ENCODE assay signal across 8 cellular contexts in the genomic region with DNA sequence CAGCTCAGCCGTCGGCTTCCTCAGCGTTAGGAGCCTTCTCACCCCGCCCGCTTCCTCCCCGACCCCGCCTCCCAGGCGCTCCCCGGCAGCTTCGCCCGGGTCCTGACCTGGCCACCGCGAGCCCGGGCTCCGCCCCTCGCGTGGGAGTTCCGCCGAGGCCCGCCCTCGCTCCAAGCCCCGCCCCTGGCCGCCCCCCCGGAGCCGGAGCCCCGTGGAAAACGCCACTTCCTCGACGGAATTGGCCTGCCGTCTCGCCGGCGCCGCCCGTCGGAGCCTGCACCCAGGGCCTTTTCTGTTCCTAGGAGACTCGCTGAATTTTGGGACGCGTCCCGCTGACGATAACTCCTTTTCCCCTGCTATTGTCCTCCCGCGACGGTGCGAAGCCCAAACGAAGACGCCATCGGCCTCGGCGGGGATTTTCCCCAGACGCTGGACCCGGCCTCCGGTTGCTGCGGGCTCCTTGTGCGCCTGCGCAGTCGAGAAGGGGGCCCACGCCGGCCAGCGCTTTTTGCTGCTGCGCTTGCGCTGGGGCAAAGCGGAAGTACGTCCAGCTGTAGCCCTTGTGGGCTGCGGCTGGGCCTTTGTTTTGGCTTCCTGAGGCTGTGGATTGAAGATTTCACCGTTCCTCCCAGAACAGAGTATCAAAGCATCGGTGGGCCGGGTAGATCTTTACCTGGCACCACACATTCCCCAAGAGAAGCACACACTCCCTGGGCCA. TPM values are rescaled to one million over a fixed set of nuclear protein-coding genes. Genes with fewer than 3 reads are reported as not detected.
A peak's percentile ranks its signal among the peaks of the same experiment; 100 is the strongest.
DNase-seq lines count a peak whose midpoint lies in the region; ATAC-seq and TF ChIP-seq lines count a peak whose summit lies in the region.

No MANE protein-coding gene starts in this region.

- POLR2A ChIA-PET in T-cell (lab: Charles Lee) = interaction anchor here (0.5 to 2.8 kb wide), 4 partner anchors 10 to 1466 kb away, joined by 5 to 21 read pairs (median 9); partner anchors contain the start of genes PCNX3 (in 1 of the 2), RELA (in 1 of the 2) and SIPA1 (in 1 of the 2)

- H3K27me3 ChIP-seq in prostate gland (replicated peaks; ENCODE audit: insufficient read depth) = no peaks in the 10 kb centered on the region

- H3K27ac ChIP-seq in prostate gland = peak overlapping the region; percentile 96

- peaks cover 29% of the 10 kb centered on the region for H3K36me3 Mint-ChIP-seq in T-cell

- under 1% methylated on average over 56 of the region's 68 CpGs for WGBS in prostate gland

- H3K4me1 ChIP-seq in prostate gland (replicated peaks) = peaks cover 27% of the 10 kb centered on the region

- peaks cover 4 to 33% of the 10 kb centered on the region in 2 donors for H3K36me3 ChIP-seq in prostate gland

- peak; percentile 74 for ATAC-seq in HG02840 (IDR thresholded peaks at IDR 0.05; ENCODE audit: low FRiP score, unreplicated experiment)
- peak; percentile 79 to 89 (median 88) for ATAC-seq in T-cell (replicated peaks in 1 of 4)
- ATAC-seq in left cardiac atrium = peak; percentile 92 to 95

- peak; percentile 100 for DNase-seq in GM13976 (ENCODE audit: low spot score)
- peak; percentile 39 for DNase-seq in NCI-H1436 treated with DMSO at 0.1 percent for 48 hours (lab: John Stamatoyannopoulos, UW)
- peak; percentile 90 to 99 (median 94) for DNase-seq in T-cell
- peak; percentile 88 for DNase-seq in amniotic epithelial cell (ENCODE audit: low read depth)
- DNase-seq in left cardiac atrium = peak; percentile 95
- DNase-seq in prostate gland (ENCODE audit: low spot score) = peak; percentile 84
- DNase-seq in ureter (ENCODE audit: low spot score) = peak; percentile 96

- H3K27me3 Mint-ChIP-seq in T-cell = no peaks in the 10 kb centered on the region

- H3K9me3 Mint-ChIP-seq in T-cell = no peaks in the 10 kb centered on the region

- in situ Hi-C loops in GM13976 (cut with MboI; ENCODE audit: low sequenced_read_pairs, unreplicated experiment) = no loop called here

- peak overlapping the region; percentile 78 to 90 (median 87) for H3K4me3 Mint-ChIP-seq in T-cell

- intact Hi-C loops in left cardiac atrium (cut with DNase I) (no loop called here), prostate gland (cut with DNase I) (loop anchor here (5.0 kb wide), 1 partner anchor 35 kb away; the partner anchor contains the start of gene PCNX3)

- peaks cover 50 to 59% (median 52%) of the 10 kb centered on the region in 3 donors for H3K4me1 Mint-ChIP-seq in T-cell

- H3K9me3 ChIP-seq in prostate gland = no peaks in the 10 kb centered on the region

- CTCF ChIA-PET in T-cell (lab: Charles Lee) = interaction anchor here in 1 of 2 donors (1.0 to 1.8 kb wide), 3 partner anchors 11 to 38 kb away, joined by 3 to 13 read pairs (median 9); partner anchors contain the start of gene PCNX3

- H3K27ac Mint-ChIP-seq in T-cell = peak overlapping the region; percentile 97

- H3K4me3 ChIP-seq in prostate gland = peak overlapping the region; percentile 40 to 47

- TF ChIP-seq CTCF in GM13976 (IDR thresholded peaks at IDR 0.05; ENCODE audit: borderline replicate concordance, control extremely low read depth, extremely low read depth, insufficient read depth, missing control alignments) (no peak), prostate gland (IDR thresholded peaks at IDR 0.05) (peak in 1 of 4 experiments; percentile 43)

- peak; percentile 62 for TF ChIP-seq POLR2A in prostate gland (IDR thresholded peaks at IDR 0.05)

RNA-seq across cellular contexts. Expression of gene RELA, which starts 10.0 kb away (rescaled TPM):
- 100 to 1,000 TPM; 155 to 302 (median 172) TPM for total RNA-seq in T-cell
- total RNA-seq in left cardiac atrium = 10 to 100 TPM; 36.1 to 56.2 TPM
- total RNA-seq in prostate gland = 10 to 100 TPM; 51.8 to 98.4 TPM
- 97.9 TPM for total RNA-seq in ureter

RNA-seq across cellular contexts. Expression of gene SIPA1, which starts 14.8 kb away (rescaled TPM):
- total RNA-seq in T-cell (100 to 1,000 TPM; 179 to 285 (median 200) TPM), left cardiac atrium (10 to 100 TPM; 31.7 to 33.0 TPM), prostate gland (10 to 100 TPM; 38.2 to 45.2 TPM), ureter (40.3 TPM)

RNA-seq across cellular contexts. Expression of gene PCNX3, which starts 37.1 kb away (rescaled TPM):
- total RNA-seq in T-cell (10 to 100 TPM; 54.2 to 74.7 (median 66.8) TPM), left cardiac atrium (10 to 100 TPM; 15.1 to 16.7 TPM), prostate gland (10 to 100 TPM; 32.0 to 67.9 TPM), ureter (57.6 TPM)

RNA-seq across cellular contexts. Expression of gene MAP3K11, which starts 38.6 kb away (rescaled TPM):
- total RNA-seq in T-cell (100 to 1,000 TPM in 2 of 5 donors, 10 to 100 TPM in 3; 60.8 to 110 (median 84.0) TPM), left cardiac atrium (10 to 100 TPM; 42.8 to 44.7 TPM), prostate gland (10 to 100 TPM; 42.7 to 67.9 TPM), ureter (57.3 TPM)

RNA-seq across cellular contexts. Expression of gene KCNK7, which starts 57.1 kb away (rescaled TPM):
- total RNA-seq in T-cell = 1 to 10 TPM; 2.3 to 8.0 (median 3.6) TPM
- total RNA-seq in left cardiac atrium = under 1 TPM; 0.31 to 0.53 TPM
- total RNA-seq in prostate gland = under 1 TPM in 1 of 2 donors, not detected in 1; 0.74 TPM
- total RNA-seq in ureter = 0.83 TPM

Comparison
In these comparisons a context has a peak if more than half of its experiments do, and no peak if none do; other contexts are left out.
1. Peak in every context shown above with its lines: DNase-seq, ATAC-seq, H3K4me3 ChIP-seq and H3K27ac ChIP-seq.
2. DNase-seq: peak in every context shown above with its lines; median percentile 100 in GM13976; 96 in ureter; 95 in left cardiac atrium; 94 in T-cell; 88 in amniotic epithelial cell; 84 in prostate gland; 39 in NCI-H1436 treated with DMSO at 0.1 percent for 48 hours.